27 cellular contexts compared by ENCODE assay signal in genomic region chr18:12996661-12997292, GRCh38. TPM values are rescaled to one million over a fixed set of nuclear protein-coding genes. Genes with fewer than 3 reads are reported as not detected.
A peak's percentile ranks its signal among the peaks of the same experiment; 100 is the strongest.
DNase-seq lines count a peak whose midpoint lies in the region; ATAC-seq, FAIRE-seq and TF ChIP-seq lines count a peak whose summit lies in the region.
"Had no signal": no experiment of that assay in that cellular context is flagged by ENCODE, and none has a peak within 500 bp of the region (broad histone marks: within the 10 kb centered on the region; RNA-seq: fewer than 3 reads in every experiment).

No MANE protein-coding gene starts in this region.

- H3K9me2 ChIP-seq in Karpas-422 (replicated peaks; ENCODE audit: insufficient read depth, low read length) = no peaks in the 10 kb centered on the region

- TF ChIP-seq CTCF in DND-41 (IDR thresholded peaks at IDR 0.05; ENCODE audit: borderline replicate concordance, extremely low read depth, low read length, poor library complexity, severe bottlenecking) (no peak), K562 (IDR thresholded peaks at IDR 0.05 in 2 of 3, conservative IDR thresholded peaks at IDR 0.05 in 1 of 3; ENCODE audit: insufficient read depth in 2 of 3, low read depth in 1 of 3, low read length in 3 of 3) (no peak)

- WGBS in K562 (ENCODE audit: insufficient coverage, low coverage, missing lambda C conversion rate) = 6% methylated on average over 10 of the region's 10 CpGs
- no CpG with 5 or more reads among the region's 10 CpGs for WGBS in trophoblast cell (ENCODE audit: extremely low coverage, insufficient coverage, insufficient read length)

- in situ Hi-C loops in K562 (cut with MboI) = no loop called here

- ATAC-seq in DND-41 (ENCODE audit: insufficient read depth, low read depth) (no peak), K562 (peak; percentile 58), HG02885 (IDR thresholded peaks at IDR 0.05; ENCODE audit: poor library complexity, unreplicated experiment) (no peak), HG02852 (IDR thresholded peaks at IDR 0.05; ENCODE audit: unreplicated experiment) (no peak)
- ATAC-seq: A549, Panc1, T-cell had no signal

- H3K79me1 ChIP-seq in trophoblast cell (ENCODE audit: low read length) = no peaks in the 10 kb centered on the region

- H3K9ac ChIP-seq in DND-41 (ENCODE audit: low read depth, low read length) (0 out of 2 replicates have a peak overlapping the region, but pooled peaks have one; percentile 10), Karpas-422 (ENCODE audit: low read length) (peak overlapping the region; percentile 11; the same call in 1 of the 2 replicates), K562 (ENCODE audit: insufficient read depth in 1 of 2, low read depth in 2 of 2, low read length in 2 of 2) (peak overlapping the region; percentile 19 to 60; a peak in 2 of 4 replicates), trophoblast cell (ENCODE audit: low read length) (no peak overlapping the region)
- H3K9ac ChIP-seq: BLaER1 treated with 17β-estradiol and CSF1 and Interleukin-3, amounts not matched to agents 10 nM and 100 nM; KMS-11 had no signal

- no peak overlapping the region for H3K23ac ChIP-seq in trophoblast cell (ENCODE audit: low read length)

- no peak overlapping the region for H4K91ac ChIP-seq in trophoblast cell (ENCODE audit: low read depth, low read length)

- H2BK5ac ChIP-seq in trophoblast cell (ENCODE audit: low read depth, low read length, poor library complexity) = no peak overlapping the region

- DNase-seq in DND-41 = no peak
- no peak for DNase-seq in Karpas-422
- peak in 3 of 4 experiments; percentile 22 to 39 (median 28) for DNase-seq in K562 (ENCODE audit: extremely low read depth in 1 of 4, low spot score in 3 of 4)
- no peak for DNase-seq in trophoblast cell
- no peak for DNase-seq in NCI-H526 treated with DMSO at 0.1 percent for 48 hours (lab: John Stamatoyannopoulos, UW)
- DNase-seq: AML-193; CD4-positive, alpha-beta memory T cell; COR-L47; EL; GF-D8; IMR-90; NCI-H1105 treated with DMSO at 0.1 percent for 48 hours; NCI-H146; NCI-H2029; NCI-H446; NCI-H524 treated with DMSO at 0.1 percent for 48 hours; NCI-H82; NK-92 treated with Interleukin-12 subunit alpha and Interleukin-12 subunit beta, amount 100 ng/mL, for 24 hours; SHP77; T-cell had no signal

- no peak overlapping the region for H2BK12ac ChIP-seq in trophoblast cell (ENCODE audit: low read length)

- H2AK5ac ChIP-seq in trophoblast cell (ENCODE audit: low read length) = no peak overlapping the region

- no peak overlapping the region for H3K18ac ChIP-seq in trophoblast cell (ENCODE audit: low read length)

- H3K79me2 ChIP-seq in DND-41 (ENCODE audit: insufficient read depth, low read length) (peaks cover 98% of the 10 kb centered on the region), Karpas-422 (ENCODE audit: low read length) (peaks cover 93% of the 10 kb centered on the region), K562 (ENCODE audit: control insufficient read depth, insufficient read depth, low read length) (peaks cover 95% of the 10 kb centered on the region), trophoblast cell (ENCODE audit: control insufficient read depth, insufficient read depth, low read length, poor library complexity) (peaks cover 4% of the 10 kb centered on the region)

- CTCF ChIA-PET in K562 (lab: Yijun Ruan, JAX; ENCODE audit: low intra/inter-chr PET ratio) = no interaction called here

- H3K14ac ChIP-seq in trophoblast cell (ENCODE audit: low read length) = no peak overlapping the region

- no peak; the same call in 1 of the 2 replicates for TF ChIP-seq POLR2A in K562 (conservative IDR thresholded peaks at IDR 0.05)

- H4K12ac ChIP-seq in trophoblast cell (ENCODE audit: low read depth, low read length) = no peak overlapping the region

- peak; percentile 42 for FAIRE-seq in K562 (lab: Jason Lieb, UNC)
- FAIRE-seq: A549 had no signal

- peaks cover 73% of the 10 kb centered on the region for H4K20me1 ChIP-seq in DND-41 (ENCODE audit: insufficient read depth, low read length)
- H4K20me1 ChIP-seq in Karpas-422 (ENCODE audit: insufficient read depth, low read depth, low read length) = peaks cover 5% of the 10 kb centered on the region; the same call in 1 of the 2 replicates
- H4K20me1 ChIP-seq in K562 (replicated peaks; ENCODE audit: control insufficient read depth, insufficient read depth, low read length) = peaks cover 27% of the 10 kb centered on the region

- no peak overlapping the region for H2AFZ ChIP-seq in DND-41 (ENCODE audit: low read depth, low read length)
- H2AFZ ChIP-seq in Karpas-422 (ENCODE audit: low read length) = no peak overlapping the region
- no peak overlapping the region for H2AFZ ChIP-seq in K562 (ENCODE audit: low read depth, low read length)
- H2AFZ ChIP-seq in trophoblast cell (ENCODE audit: insufficient read depth, low read length, poor library complexity) = no peak overlapping the region

- H3K4me2 ChIP-seq in DND-41 (ENCODE audit: insufficient read depth, low read length) (peak overlapping the region; percentile 47; the same call in 1 of the 2 replicates), Karpas-422 (ENCODE audit: low read depth, low read length, poor library complexity, severe bottlenecking) (no peak overlapping the region), K562 (ENCODE audit: insufficient read depth, low read length) (peak overlapping the region; percentile 78), trophoblast cell (ENCODE audit: low read length) (no peak overlapping the region)
- H3K4me2 ChIP-seq: A549; BLaER1 treated with 17β-estradiol and CSF1 and Interleukin-3, amounts not matched to agents 10 nM and 100 nM; KMS-11 had no signal

- peaks cover 6% of the 10 kb centered on the region for H3K9me1 ChIP-seq in K562 (ENCODE audit: control insufficient read depth, insufficient read depth, low read length)

- H3K4ac ChIP-seq in trophoblast cell (ENCODE audit: low read depth, low read length) = peak overlapping the region; percentile 23

- no peaks in the 10 kb centered on the region for H3K27me3 ChIP-seq in DND-41 (ENCODE audit: insufficient read depth, low read length, poor library complexity)
- no peaks in the 10 kb centered on the region for H3K27me3 ChIP-seq in Karpas-422 (ENCODE audit: low read length)
- H3K27me3 ChIP-seq in K562 (ENCODE audit: control insufficient read depth in 2 of 2, insufficient read depth in 2 of 2, low read length in 2 of 2) = no peaks in the 10 kb centered on the region
- H3K27me3 ChIP-seq in trophoblast cell (ENCODE audit: insufficient read depth, low read length) = no peaks in the 10 kb centered on the region
- H3K27me3 ChIP-seq: BLaER1 treated with 17β-estradiol and CSF1 and Interleukin-3, amounts not matched to agents 10 nM and 100 nM had no signal

- POLR2A ChIA-PET in K562 (lab: Yijun Ruan, JAX) = interaction anchor here (0.6 to 1.6 kb wide), 4 partner anchors 9 to 66 kb away, joined by 3 to 5 read pairs (median 3); no protein-coding TSS in a partner anchor

- H3K4me1 ChIP-seq in DND-41 (ENCODE audit: insufficient read depth, low read length) (peaks cover 49% of the 10 kb centered on the region), Karpas-422 (ENCODE audit: low read length) (peaks cover 42% of the 10 kb centered on the region), K562 (replicated peaks in 1 of 2; ENCODE audit: control insufficient read depth in 2 of 2, insufficient read depth in 2 of 2, low read length in 2 of 2) (peaks cover 27 to 31% of the 10 kb centered on the region in 2 experiments), trophoblast cell (ENCODE audit: control insufficient read depth in 1 of 2, insufficient read depth in 2 of 2, low read length in 2 of 2) (peaks cover 1 to 3% of the 10 kb centered on the region in 2 experiments)

- BruUV-seq in K562 (replicated peaks; lab: Mats Ljungman, UMichigan) = no TSS peak

- H2BK120ac ChIP-seq in trophoblast cell (ENCODE audit: insufficient read depth, low read length, poor library complexity) = no peak overlapping the region

- H4K8ac ChIP-seq in trophoblast cell (ENCODE audit: low read depth, low read length) = no peak overlapping the region

- peak overlapping the region; percentile 18; the same call in 1 of the 2 replicates for H3K27ac ChIP-seq in DND-41 (ENCODE audit: low read length)
- H3K27ac ChIP-seq in Karpas-422 (ENCODE audit: low read length) = peak overlapping the region; percentile 8; the same call in 1 of the 2 replicates
- H3K27ac ChIP-seq in K562 (ENCODE audit: extremely low read depth, low read depth, low read length) = peak overlapping the region; percentile 65
- H3K27ac ChIP-seq in trophoblast cell (ENCODE audit: low read depth, low read length) = no peak overlapping the region
- H3K27ac ChIP-seq: A549; BLaER1 treated with 17β-estradiol and CSF1 and Interleukin-3, amounts not matched to agents 10 nM and 100 nM; KMS-11; RWPE1 had no signal

- no peak for TF ChIP-seq RAD21 in K562 (CRISPR knock-in tag; conservative IDR thresholded peaks at IDR 0.05 in 1 of 2, IDR thresholded peaks at IDR 0.05 in 1 of 2)

- peaks cover 43% of the 10 kb centered on the region for H3K36me3 ChIP-seq in DND-41 (ENCODE audit: insufficient read depth, low read length)
- peaks cover 16% of the 10 kb centered on the region for H3K36me3 ChIP-seq in Karpas-422 (ENCODE audit: insufficient read depth, low read length)
- H3K36me3 ChIP-seq in K562 (ENCODE audit: control insufficient read depth, insufficient read depth, low read length) = peaks cover 64% of the 10 kb centered on the region
- H3K36me3 ChIP-seq in trophoblast cell (ENCODE audit: control insufficient read depth in 1 of 2, insufficient read depth in 2 of 2, low read length in 2 of 2) = peaks cover 3 to 4% of the 10 kb centered on the region in 2 experiments

- TF ChIP-seq EP300 in K562 (IDR thresholded peaks at IDR 0.05; ENCODE audit: low read length) = no peak

- H3K9me3 ChIP-seq in DND-41 (ENCODE audit: insufficient read depth, low read length, severe bottlenecking) (no peaks in the 10 kb centered on the region), Karpas-422 (ENCODE audit: low read length) (no peaks in the 10 kb centered on the region), K562 (replicated peaks; ENCODE audit: control insufficient read depth, insufficient read depth, low read depth, low read length) (peaks cover 14% of the 10 kb centered on the region; the same call in 1 of the 2 replicates), trophoblast cell (ENCODE audit: insufficient read depth, low read depth, low read length) (no peaks in the 10 kb centered on the region)
- H3K9me3 ChIP-seq: A549; BLaER1 treated with 17β-estradiol and CSF1 and Interleukin-3, amounts not matched to agents 10 nM and 100 nM had no signal

- H3K4me3 ChIP-seq in DND-41 (ENCODE audit: low read depth in 1 of 2, low read length in 2 of 2) = no peak overlapping the region
- H3K4me3 ChIP-seq in Karpas-422 (ENCODE audit: low read length) = no peak overlapping the region
- H3K4me3 ChIP-seq in K562 = peak overlapping the region; percentile 4; the same call in 1 of the 2 replicates
- H3K4me3 ChIP-seq in trophoblast cell (ENCODE audit: low read depth, low read length) = no peak overlapping the region
- H3K4me3 ChIP-seq: A549; BLaER1 treated with 17β-estradiol and CSF1 and Interleukin-3, amounts not matched to agents 10 nM and 100 nM had no signal

- intact Hi-C loops in K562 (cut with micrococcal nuclease) = loop anchor here (10.0 kb wide), 1 partner anchor 112 kb away; the partner anchor contains the start of gene PTPN2

RNA-seq across cellular contexts. Expression of gene CEP192, which starts 5.6 kb away (rescaled TPM):
- 28.9 and 37.9 TPM in 2 replicates for total RNA-seq in Karpas-422 (2014; rRNA removed; shearing (Covaris generic); ENCODE audit: low replicate concordance)
- 63.0 and 175 TPM in 2 replicates for total RNA-seq in K562 (2011; cell fraction: chromatin; rRNA removed; ENCODE audit: low replicate concordance)
- total RNA-seq in K562 (2011; cell fraction: nucleolus; rRNA removed) = 44.0 and 64.6 TPM in 2 replicates
- 59.5 and 69.4 TPM in 2 replicates for total RNA-seq in K562 (2011; cell fraction: nucleoplasm; rRNA removed)
- total RNA-seq in K562 (2014; rRNA removed) (27.5 and 31.3 TPM in 2 replicates), K562 (2014; rRNA removed; fragmentation: Illumina TruSeq; extraction: Trizol) (45.9 and 47.3 TPM in 2 replicates), K562 (2015; rRNA removed; fragmentation: Illumina TruSeq; extraction: Trizol) (45.1 and 48.0 TPM in 2 replicates), K562 (2021) (35.8 and 41.6 TPM in 2 replicates)
- polyA plus RNA-seq in K562 (2011; rRNA removed) (51.9 and 54.4 TPM in 2 replicates), K562 (2014; fragmentation: Illumina TruSeq; extraction: Trizol) (30.7 and 37.9 TPM in 2 replicates), K562 (2014; fragmentation: Nextera tagmentation; extraction: Ambion mirVana) (10 to 100 TPM; 14.4 to 30.5 TPM), K562 (2014; rRNA removed) (30.9 and 34.9 TPM in 2 replicates)
- 16.3 and 30.9 TPM in 2 replicates for polyA plus RNA-seq in K562 (2011; cell fraction: cytosol; rRNA removed)
- polyA plus RNA-seq in K562 (2011; cell fraction: nucleus; rRNA removed) = 67.0 and 100 TPM in 2 replicates
- polyA plus RNA-seq in K562 (2012) = 23.2 and 25.4 TPM in 2 replicates
- polyA minus RNA-seq in K562 (2011; rRNA and poly(A)+ RNA removed) = 109 and 127 TPM in 2 replicates
- 34.9 and 45.1 TPM in 2 replicates for polyA minus RNA-seq in K562 (2011; cell fraction: cytosol; rRNA and poly(A)+ RNA removed)
- 63.0 and 107 TPM in 2 replicates for polyA minus RNA-seq in K562 (2011; cell fraction: nucleus; rRNA and poly(A)+ RNA removed)
- 9.6 and 11.0 TPM in 2 replicates for polyA plus RNA-seq in trophoblast cell (2013)

RNA-seq across cellular contexts. Expression of gene SEH1L, which starts 49.0 kb away (rescaled TPM):
- 58.8 and 64.4 TPM in 2 replicates for total RNA-seq in Karpas-422 (2014; rRNA removed; shearing (Covaris generic); ENCODE audit: low replicate concordance)
- 114 and 160 TPM in 2 replicates for total RNA-seq in K562 (2011; cell fraction: chromatin; rRNA removed; ENCODE audit: low replicate concordance)
- total RNA-seq in K562 (2011; cell fraction: nucleolus; rRNA removed) = 43.2 and 44.6 TPM in 2 replicates
- 87.4 and 134 TPM in 2 replicates for total RNA-seq in K562 (2011; cell fraction: nucleoplasm; rRNA removed)
- 59.9 and 62.2 TPM in 2 replicates for total RNA-seq in K562 (2014; rRNA removed)
- 111 and 119 TPM in 2 replicates for total RNA-seq in K562 (2014; rRNA removed; fragmentation: Illumina TruSeq; extraction: Trizol)
- 90.9 and 94.8 TPM in 2 replicates for total RNA-seq in K562 (2015; rRNA removed; fragmentation: Illumina TruSeq; extraction: Trizol)
- 147 and 148 TPM in 2 replicates for total RNA-seq in K562 (2021)
- 124 and 180 TPM in 2 replicates for polyA plus RNA-seq in K562 (2011; rRNA removed)
- 106 and 107 TPM in 2 replicates for polyA plus RNA-seq in K562 (2011; cell fraction: cytosol; rRNA removed)
- 62.3 and 70.7 TPM in 2 replicates for polyA plus RNA-seq in K562 (2011; cell fraction: nucleus; rRNA removed)
- polyA plus RNA-seq in K562 (2012) = 36.1 and 73.0 TPM in 2 replicates
- polyA plus RNA-seq in K562 (2014; fragmentation: Illumina TruSeq; extraction: Trizol) = 88.3 and 108 TPM in 2 replicates
- polyA plus RNA-seq in K562 (2014; fragmentation: Nextera tagmentation; extraction: Ambion mirVana) = 100 to 1,000 TPM in 1 of 2 experiments, 10 to 100 TPM in 1; 83.6 to 108 TPM
- 73.1 and 79.0 TPM in 2 replicates for polyA plus RNA-seq in K562 (2014; rRNA removed)
- polyA minus RNA-seq in K562 (2011; rRNA and poly(A)+ RNA removed) = 296 and 323 TPM in 2 replicates
- 95.3 and 113 TPM in 2 replicates for polyA minus RNA-seq in K562 (2011; cell fraction: cytosol; rRNA and poly(A)+ RNA removed)
- polyA minus RNA-seq in K562 (2011; cell fraction: nucleus; rRNA and poly(A)+ RNA removed) = 32.3 and 57.8 TPM in 2 replicates
- polyA plus RNA-seq in trophoblast cell (2013) = 18.6 and 20.1 TPM in 2 replicates

Comparison
In these comparisons a context has a peak if more than half of its experiments do, and no peak if none do; other contexts are left out.
1. DNase-seq: peak in K562 (3 of 4); none in DND-41 (single experiment), Karpas-422 (single experiment), trophoblast cell (0 of 2) and NCI-H526 treated with DMSO at 0.1 percent for 48 hours (single experiment).
2. H3K4me2 ChIP-seq: peak in DND-41 (single experiment) and K562 (single experiment); none in Karpas-422 (single experiment) and trophoblast cell (single experiment).